In genomic region chr10:1009947-1010346, GRCh38 we compare ENCODE assay signal across 11 cellular contexts. TPM values are rescaled to one million over a fixed set of nuclear protein-coding genes. Genes with fewer than 3 reads are reported as not detected.
DNase-seq lines count a peak whose midpoint lies in the region; ATAC-seq and TF ChIP-seq lines count a peak whose summit lies in the region.
"Not testable (repeated sequence)": the region's sequence is repeated elsewhere in the genome, so short reads cannot be mapped to it uniquely, and the experiment has no call there.
"Had no signal": no experiment of that assay in that cellular context is flagged by ENCODE, and none has a peak within 500 bp of the region (broad histone marks: within the 10 kb centered on the region; RNA-seq: fewer than 3 reads in every experiment).

No MANE protein-coding gene starts in this region.

- H3K9me3 ChIP-seq in CD8-positive, alpha-beta memory T cell (ENCODE audit: low read length): not testable (repeated sequence)

- H3K27ac Mint-ChIP-seq in CD8-positive, alpha-beta memory T cell: peak overlapping the region in 5 of 8 donors; percentile 50 to 88 (median 82)
- H3K27ac Mint-ChIP-seq in T-helper 1 cell treated with Interleukin-12 subunit alpha and Interleukin-12 subunit beta and Interleukin-4 antibody, amounts not matched to agents 30 μg/mL and 1 μg/mL, for 36 hours: peak overlapping the region; percentile 70
- peak overlapping the region; percentile 83 for H3K27ac Mint-ChIP-seq in activated CD8-positive, alpha-beta T cell treated with anti-CD3 and anti-CD28 coated beads for 36 hours
- peak overlapping the region; percentile 11 for H3K27ac Mint-ChIP-seq in activated naive CD8-positive, alpha-beta T cell
- peak overlapping the region in 4 of 6 donors; percentile 74 to 96 (median 84) for H3K27ac Mint-ChIP-seq in immature natural killer cell

- not testable (repeated sequence) for H3K27me3 ChIP-seq in CD8-positive, alpha-beta memory T cell (ENCODE audit: insufficient read depth, low read length, poor library complexity, severe bottlenecking)

- H3K27ac ChIP-seq in CD8-positive, alpha-beta memory T cell (ENCODE audit: low read depth, low read length): not testable (repeated sequence)

- H3K27me3 Mint-ChIP-seq in CD8-positive, alpha-beta memory T cell; T-helper 1 cell treated with Interleukin-12 subunit alpha and Interleukin-12 subunit beta and Interleukin-4 antibody, amounts not matched to agents 30 μg/mL and 1 μg/mL, for 36 hours (ENCODE audit: low read depth); activated CD8-positive, alpha-beta T cell treated with anti-CD3 and anti-CD28 coated beads for 36 hours; activated naive CD8-positive, alpha-beta T cell: not testable (repeated sequence)
- H3K27me3 Mint-ChIP-seq in immature natural killer cell (ENCODE audit: low read depth in 3 of 3): peaks cover 5 to 21% (median 13%) of the 10 kb centered on the region in 3 donors

- peak; percentile 37 for ATAC-seq in activated CD8-positive, alpha-beta T cell treated with anti-CD3 and anti-CD28 coated beads for 36 hours
- peak; percentile 55 for ATAC-seq in stimulated activated naive CD8-positive, alpha-beta T cell treated with anti-CD3 and anti-CD28 coated beads, Interleukin-15, Interleukin-2, amounts not matched to agents 100 U/mL and 50 U/mL, for 24 hours

- H3K4me3 Mint-ChIP-seq in CD8-positive, alpha-beta memory T cell: peak overlapping the region in 1 of 7 donors; percentile 70
- H3K4me3 Mint-ChIP-seq in T-helper 1 cell treated with Interleukin-12 subunit alpha and Interleukin-12 subunit beta and Interleukin-4 antibody, amounts not matched to agents 30 μg/mL and 1 μg/mL, for 36 hours; activated CD8-positive, alpha-beta T cell treated with anti-CD3 and anti-CD28 coated beads for 36 hours; activated naive CD8-positive, alpha-beta T cell: not testable (repeated sequence)
- H3K4me3 Mint-ChIP-seq in immature natural killer cell: peak overlapping the region in 2 of 5 donors; percentile 46 to 58

- H3K9me3 Mint-ChIP-seq in CD8-positive, alpha-beta memory T cell; T-helper 1 cell treated with Interleukin-12 subunit alpha and Interleukin-12 subunit beta and Interleukin-4 antibody, amounts not matched to agents 30 μg/mL and 1 μg/mL, for 36 hours; activated CD8-positive, alpha-beta T cell treated with anti-CD3 and anti-CD28 coated beads for 36 hours; activated naive CD8-positive, alpha-beta T cell (ENCODE audit: low read depth); immature natural killer cell: not testable (repeated sequence)

- H3K36me3 ChIP-seq in CD8-positive, alpha-beta memory T cell (ENCODE audit: insufficient read depth, low read length): peaks cover 68% of the 10 kb centered on the region

- H3K4me1 ChIP-seq in CD8-positive, alpha-beta memory T cell (ENCODE audit: insufficient read depth, low read length): not testable (repeated sequence)

- peak in 1 of 5 donors; percentile 7 for DNase-seq in CD8-positive, alpha-beta memory T cell
- not testable (repeated sequence) for DNase-seq in activated CD8-positive, alpha-beta T cell treated with anti-CD3 and anti-CD28 coated beads for 36 hours; stimulated activated naive CD8-positive, alpha-beta T cell treated with anti-CD3 and anti-CD28 coated beads, Interleukin-15, Interleukin-2, amounts not matched to agents 100 U/mL and 50 U/mL, for 24 hours
- peak in 2 of 3 donors; percentile 60 to 67 for DNase-seq in immature natural killer cell

- CTCF ChIA-PET in CD8-positive, alpha-beta memory T cell (lab: Charles Lee); activated CD8-positive, alpha-beta T cell treated with anti-CD3 and anti-CD28 coated beads for 36 hours (lab: Charles Lee): not testable (repeated sequence)

- peaks cover 0 to 14% (median 0%) of the 10 kb centered on the region in 3 donors for H3K4me1 Mint-ChIP-seq in CD8-positive, alpha-beta memory T cell
- H3K4me1 Mint-ChIP-seq in T-helper 1 cell treated with Interleukin-12 subunit alpha and Interleukin-12 subunit beta and Interleukin-4 antibody, amounts not matched to agents 30 μg/mL and 1 μg/mL, for 36 hours (ENCODE audit: low read depth): peaks cover 19% of the 10 kb centered on the region
- peaks cover 14% of the 10 kb centered on the region for H3K4me1 Mint-ChIP-seq in activated CD8-positive, alpha-beta T cell treated with anti-CD3 and anti-CD28 coated beads for 36 hours (ENCODE audit: low read depth)
- H3K4me1 Mint-ChIP-seq in activated naive CD8-positive, alpha-beta T cell (ENCODE audit: low read depth): not testable (repeated sequence)
- peaks cover 2 to 27% of the 10 kb centered on the region in 2 donors for H3K4me1 Mint-ChIP-seq in immature natural killer cell

- TF ChIP-seq CTCF in activated CD8-positive, alpha-beta T cell treated with anti-CD3 and anti-CD28 coated beads for 36 hours (IDR thresholded peaks at IDR 0.05): not testable (repeated sequence)

- not testable (repeated sequence) for H3K4me3 ChIP-seq in CD8-positive, alpha-beta memory T cell (ENCODE audit: low read length)

- POLR2A ChIA-PET in CD8-positive, alpha-beta memory T cell (lab: Charles Lee): not testable (repeated sequence)
- POLR2A ChIA-PET in activated CD8-positive, alpha-beta T cell treated with anti-CD3 and anti-CD28 coated beads for 36 hours (lab: Charles Lee): interaction anchor here (1.2 to 2.9 kb wide), 3 partner anchors 9 to 16 kb away, joined by 3 to 10 read pairs (median 8); no protein-coding TSS in a partner anchor

- intact Hi-C loops in activated CD8-positive, alpha-beta T cell treated with anti-CD3 and anti-CD28 coated beads for 36 hours (cut with micrococcal nuclease): not testable (repeated sequence)

- peaks cover 11 to 91% (median 35%) of the 10 kb centered on the region in 3 donors for H3K36me3 Mint-ChIP-seq in CD8-positive, alpha-beta memory T cell
- H3K36me3 Mint-ChIP-seq in T-helper 1 cell treated with Interleukin-12 subunit alpha and Interleukin-12 subunit beta and Interleukin-4 antibody, amounts not matched to agents 30 μg/mL and 1 μg/mL, for 36 hours (ENCODE audit: low read depth): peaks cover 71% of the 10 kb centered on the region
- H3K36me3 Mint-ChIP-seq in activated CD8-positive, alpha-beta T cell treated with anti-CD3 and anti-CD28 coated beads for 36 hours (ENCODE audit: low read depth): peaks cover 73% of the 10 kb centered on the region
- peaks cover 15% of the 10 kb centered on the region for H3K36me3 Mint-ChIP-seq in activated naive CD8-positive, alpha-beta T cell
- H3K36me3 Mint-ChIP-seq in immature natural killer cell: peaks cover 48 to 84% (median 59%) of the 10 kb centered on the region in 3 donors

RNA-seq across cellular contexts. Expression of gene IDI2, which starts 15.7 kb away (rescaled TPM):
- total RNA-seq in CD8-positive, alpha-beta memory T cell: not detected
- not detected for polyA plus RNA-seq in CD8-positive, alpha-beta memory T cell
- total RNA-seq in activated CD8-positive, alpha-beta T cell treated with anti-CD3 and anti-CD28 coated beads for 36 hours: not detected
- under 1 TPM in 1 of 3 donors, not detected in 2; 0.19 TPM for polyA plus RNA-seq in immature natural killer cell
- total RNA-seq: HT-29, K562, M059J, SJSA1 had no signal
- polyA plus RNA-seq: CD14-positive monocyte, K562 had no signal

RNA-seq across cellular contexts. Expression of gene GTPBP4, which starts 21.7 kb away (rescaled TPM):
- 100 to 1,000 TPM; 147 to 156 TPM for total RNA-seq in CD8-positive, alpha-beta memory T cell
- polyA plus RNA-seq in CD8-positive, alpha-beta memory T cell: 21.9 TPM
- 100 to 1,000 TPM; 119 to 128 TPM for total RNA-seq in activated CD8-positive, alpha-beta T cell treated with anti-CD3 and anti-CD28 coated beads for 36 hours
- 10 to 100 TPM; 10.5 to 22.5 (median 18.3) TPM for polyA plus RNA-seq in immature natural killer cell

RNA-seq across cellular contexts. Expression of gene IDI1, which starts 39.0 kb away (rescaled TPM):
- 10 to 100 TPM; 47.4 to 50.1 TPM for total RNA-seq in CD8-positive, alpha-beta memory T cell
- 53.1 TPM for polyA plus RNA-seq in CD8-positive, alpha-beta memory T cell
- 10 to 100 TPM; 67.7 to 69.5 TPM for total RNA-seq in activated CD8-positive, alpha-beta T cell treated with anti-CD3 and anti-CD28 coated beads for 36 hours
- polyA plus RNA-seq in immature natural killer cell: 100 to 1,000 TPM in 1 of 3 donors, 10 to 100 TPM in 2; 62.3 to 113 (median 95.9) TPM

RNA-seq across cellular contexts. Expression of gene WDR37, which starts 46.2 kb away (rescaled TPM):
- 10 to 100 TPM; 14.5 to 15.8 TPM for total RNA-seq in CD8-positive, alpha-beta memory T cell
- 21.7 TPM for polyA plus RNA-seq in CD8-positive, alpha-beta memory T cell
- total RNA-seq in activated CD8-positive, alpha-beta T cell treated with anti-CD3 and anti-CD28 coated beads for 36 hours: 10 to 100 TPM; 17.2 to 17.9 TPM
- polyA plus RNA-seq in immature natural killer cell: 10 to 100 TPM; 16.7 to 32.2 (median 26.5) TPM

Comparison
In these comparisons a context has a peak if more than half of its experiments do, and no peak if none do; other contexts are left out.
1. H3K27ac Mint-ChIP-seq: peak in every context shown above with its lines; median percentile 84 in immature natural killer cell; 83 in activated CD8-positive, alpha-beta T cell treated with anti-CD3 and anti-CD28 coated beads for 36 hours; 82 in CD8-positive, alpha-beta memory T cell; 70 in T-helper 1 cell treated with Interleukin-12 subunit alpha and Interleukin-12 subunit beta and Interleukin-4 antibody, amounts not matched to agents 30 μg/mL and 1 μg/mL, for 36 hours; 11 in activated naive CD8-positive, alpha-beta T cell.